In genomic region chr11:96279421-96280290, GRCh38 we compare ENCODE assay signal across 10 cellular contexts.
DNase-seq lines count a peak whose midpoint lies in the region; ATAC-seq and TF ChIP-seq lines count a peak whose summit lies in the region.
"Had no signal": no experiment of that assay in that cellular context is flagged by ENCODE, and none has a peak within 500 bp of the region (broad histone marks: within the 10 kb centered on the region; RNA-seq: fewer than 3 reads in every experiment).

No MANE protein-coding gene starts in this region.

- no peaks in the 10 kb centered on the region for H3K9me3 Mint-ChIP-seq in progenitor cell of endocrine pancreas (ENCODE audit: low read depth)
- H3K9me3 Mint-ChIP-seq in CD14-positive monocyte, result no peaks in the 10 kb centered on the region
- H3K9me3 Mint-ChIP-seq in stimulated activated memory B cell treated with anti-CD40 and anti-IgM and Interleukin-4, amounts not matched to agents 10 μg/mL and 1 μg/mL and 100 μg/mL, for 72 hours, result peaks cover 3% of the 10 kb centered on the region
- H3K9me3 Mint-ChIP-seq: activated B cell treated with CpG ODN at 0.5 μM for 24 hours had no signal

- H3K27ac Mint-ChIP-seq in progenitor cell of endocrine pancreas (peak overlapping the region; percentile 18), CD14-positive monocyte (peak overlapping the region in 2 of 7 donors; percentile 11 to 16)
- H3K27ac Mint-ChIP-seq in stimulated activated memory B cell treated with anti-CD40 and anti-IgM and Interleukin-4, amounts not matched to agents 10 μg/mL and 1 μg/mL and 100 μg/mL, for 72 hours, result no peak overlapping the region
- H3K27ac Mint-ChIP-seq: activated B cell treated with CpG ODN at 0.5 μM for 24 hours had no signal

- peaks cover 27% of the 10 kb centered on the region for H3K4me1 Mint-ChIP-seq in progenitor cell of endocrine pancreas (ENCODE audit: low read depth)
- peaks cover 54% of the 10 kb centered on the region for H3K4me1 Mint-ChIP-seq in CD14-positive monocyte
- peaks cover 59% of the 10 kb centered on the region for H3K4me1 Mint-ChIP-seq in stimulated activated memory B cell treated with anti-CD40 and anti-IgM and Interleukin-4, amounts not matched to agents 10 μg/mL and 1 μg/mL and 100 μg/mL, for 72 hours

- intact Hi-C loops in CD14-positive monocyte (cut with micrococcal nuclease), result no loop called here

- H3K4me3 ChIP-seq in cardiac fibroblast (replicated peaks in 1 of 2; ENCODE audit: low read depth in 2 of 2, low read length in 2 of 2), result no peak overlapping the region

- peak; percentile 51 for ATAC-seq in GM18511 (IDR thresholded peaks at IDR 0.05; ENCODE audit: unreplicated experiment)
- no peak for ATAC-seq in stimulated activated memory B cell treated with anti-CD40 and anti-IgM and Interleukin-4, amounts not matched to agents 10 μg/mL and 1 μg/mL and 100 μg/mL, for 72 hours

- H3K36me3 Mint-ChIP-seq in progenitor cell of endocrine pancreas (ENCODE audit: insufficient read depth) (peaks cover 3% of the 10 kb centered on the region), CD14-positive monocyte (peaks cover 6 to 18% of the 10 kb centered on the region in 2 donors)
- H3K36me3 Mint-ChIP-seq in stimulated activated memory B cell treated with anti-CD40 and anti-IgM and Interleukin-4, amounts not matched to agents 10 μg/mL and 1 μg/mL and 100 μg/mL, for 72 hours, result peaks cover 13% of the 10 kb centered on the region

- DNase-seq in LoVo (ENCODE audit: low spot score) (peak; percentile 54), cardiac fibroblast (ENCODE audit: low read depth in 2 of 2) (peak; percentile 33 to 76), progenitor cell of endocrine pancreas (ENCODE audit: low spot score, unreplicated experiment) (no peak), CD14-positive monocyte (ENCODE audit: low spot score) (no peak), NCI-H82 (lab: John Stamatoyannopoulos, UW) (no peak), kidney glomerular epithelial cell (lab: John Stamatoyannopoulos, UW) (no peak)
- DNase-seq: activated B cell treated with CpG ODN at 0.5 μM for 24 hours, NCI-H510A had no signal

- no peaks in the 10 kb centered on the region for H3K27me3 Mint-ChIP-seq in progenitor cell of endocrine pancreas
- no peaks in the 10 kb centered on the region for H3K27me3 Mint-ChIP-seq in CD14-positive monocyte (ENCODE audit: low read depth in 3 of 3)
- no peaks in the 10 kb centered on the region for H3K27me3 Mint-ChIP-seq in stimulated activated memory B cell treated with anti-CD40 and anti-IgM and Interleukin-4, amounts not matched to agents 10 μg/mL and 1 μg/mL and 100 μg/mL, for 72 hours
- H3K27me3 Mint-ChIP-seq: activated B cell treated with CpG ODN at 0.5 μM for 24 hours had no signal

- TF ChIP-seq CTCF in cardiac fibroblast (IDR thresholded peaks at IDR 0.05; ENCODE audit: low read depth, low read length) (no peak), progenitor cell of endocrine pancreas (IDR thresholded peaks at IDR 0.05; ENCODE audit: unreplicated experiment) (no peak), CD14-positive monocyte (IDR thresholded peaks at IDR 0.05) (no peak)

- H3K4me3 Mint-ChIP-seq in progenitor cell of endocrine pancreas (ENCODE audit: low read depth), result no peak overlapping the region
- no peak overlapping the region for H3K4me3 Mint-ChIP-seq in CD14-positive monocyte
- no peak overlapping the region for H3K4me3 Mint-ChIP-seq in stimulated activated memory B cell treated with anti-CD40 and anti-IgM and Interleukin-4, amounts not matched to agents 10 μg/mL and 1 μg/mL and 100 μg/mL, for 72 hours
- H3K4me3 Mint-ChIP-seq: activated B cell treated with CpG ODN at 0.5 μM for 24 hours had no signal

Comparison
In these comparisons a context has a peak if more than half of its experiments do, and no peak if none do; other contexts are left out.
1. DNase-seq: peak in LoVo (single experiment) and cardiac fibroblast (2 of 2); none in progenitor cell of endocrine pancreas (single experiment), CD14-positive monocyte (single experiment), NCI-H82 (single experiment) and kidney glomerular epithelial cell (single experiment).